6 cellular contexts compared by ENCODE assay signal in the genomic region with DNA sequence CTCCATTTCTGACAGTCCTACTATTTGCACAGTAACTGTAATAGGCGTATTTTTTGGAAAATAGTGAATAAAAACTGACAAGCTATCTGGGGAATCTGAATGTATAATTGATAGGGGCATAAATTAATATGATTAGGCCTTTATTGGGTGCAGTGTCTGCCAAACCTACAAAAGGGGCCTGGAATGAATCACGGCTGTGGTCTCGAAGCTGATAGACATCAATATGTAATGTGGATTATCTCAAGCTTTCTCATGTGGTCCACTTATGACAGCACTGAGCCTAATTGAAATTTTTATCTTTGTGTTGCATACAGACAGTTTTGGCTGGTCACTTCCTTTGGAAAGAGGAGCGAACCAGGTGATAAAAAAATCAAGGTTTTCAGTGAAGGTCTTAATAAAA.
"Had no signal": no experiment of that assay in that cellular context is flagged by ENCODE, and none has a peak within 500 bp of the region (broad histone marks: within the 10 kb centered on the region; RNA-seq: fewer than 3 reads in every experiment).

No MANE protein-coding gene starts in this region.

- H3K4me3 ChIP-seq: K562 had no signal

- H3K27ac ChIP-seq: HL-60 had no signal

- ATAC-seq: HepG2, K562 had no signal

- DNase-seq: IMR-90, KBM-7, KG1 had no signal
